Comparison of ENCODE assay signal across 21 cellular contexts in the genomic region with DNA sequence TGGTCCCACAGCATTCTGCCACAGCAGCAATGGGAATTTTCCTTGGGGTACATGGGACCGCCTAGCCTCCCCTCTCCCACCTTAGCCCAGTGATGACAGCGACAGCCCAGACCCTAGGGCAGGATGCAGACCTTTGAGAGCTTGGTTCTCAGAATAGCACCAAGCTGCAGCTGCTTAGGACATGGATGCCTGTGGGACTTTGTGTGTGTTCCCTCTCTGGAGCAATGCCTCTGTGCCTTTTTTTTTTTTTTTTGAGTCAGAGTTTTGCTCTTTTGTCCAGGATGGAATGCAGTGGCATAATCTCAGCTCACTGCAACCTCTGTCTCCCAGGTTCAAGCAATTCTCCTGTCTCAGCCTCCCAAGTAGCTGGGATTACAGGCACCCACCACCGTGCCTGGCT. TPM values are rescaled to one million over a fixed set of nuclear protein-coding genes. Genes with fewer than 3 reads are reported as not detected.
DNase-seq lines count a peak whose midpoint lies in the region; TF ChIP-seq lines count a peak whose summit lies in the region.
"Had no signal": no experiment of that assay in that cellular context is flagged by ENCODE, and none has a peak within 500 bp of the region (broad histone marks: within the 10 kb centered on the region; RNA-seq: fewer than 3 reads in every experiment).

No MANE protein-coding gene starts in this region.

- no peak for TF ChIP-seq CTCF in osteoblast (IDR thresholded peaks at IDR 0.05; ENCODE audit: extremely low read depth, low read depth, low read length)

- H3K9me3 ChIP-seq in adipocyte (ENCODE audit: control insufficient read depth, low read length): peaks cover 12% of the 10 kb centered on the region
- H3K9me3 ChIP-seq in osteoblast (ENCODE audit: low read depth, low read length): no peaks in the 10 kb centered on the region
- peaks cover 0 to 20% (median 9%) of the 10 kb centered on the region in 5 donors for H3K9me3 ChIP-seq in subcutaneous abdominal adipose tissue (ENCODE audit: control insufficient read depth in 5 of 5, low read length in 5 of 5)
- H3K9me3 ChIP-seq: A549, Caco-2 had no signal

- H3K27ac ChIP-seq in osteoblast (ENCODE audit: low read depth, low read length): no peak overlapping the region
- peak overlapping the region; percentile 66 for H3K27ac ChIP-seq in subcutaneous abdominal adipose tissue (ENCODE audit: low read depth, low read length)
- H3K27ac ChIP-seq: 22Rv1; A549; BLaER1 treated with 17β-estradiol and CSF1 and Interleukin-3, amounts not matched to agents 10 nM and 100 nM; C4-2B had no signal

- H3K4me2 ChIP-seq in osteoblast (ENCODE audit: insufficient read depth, low read length): no peak overlapping the region
- H3K4me2 ChIP-seq: A549; BLaER1 treated with 17β-estradiol and CSF1 and Interleukin-3, amounts not matched to agents 10 nM and 100 nM had no signal

- intact Hi-C loops in head of caudate nucleus (cut with DNase I): no loop called here

- no peak overlapping the region for H2AFZ ChIP-seq in osteoblast (ENCODE audit: low read length)

- peaks cover 30% of the 10 kb centered on the region for H3K4me1 ChIP-seq in adipocyte (ENCODE audit: control insufficient read depth, insufficient read depth, low read length)
- H3K4me1 ChIP-seq in osteoblast (ENCODE audit: insufficient read depth, low read length): no peaks in the 10 kb centered on the region
- peaks cover 0 to 33% (median 30%) of the 10 kb centered on the region in 5 donors for H3K4me1 ChIP-seq in subcutaneous abdominal adipose tissue (ENCODE audit: control insufficient read depth in 5 of 5, insufficient read depth in 5 of 5, low read length in 5 of 5)
- H3K4me1 ChIP-seq: A549, Caco-2 had no signal

- H3K36me3 ChIP-seq in adipocyte (ENCODE audit: control insufficient read depth, insufficient read depth, low read length, severe bottlenecking) (no peaks in the 10 kb centered on the region), osteoblast (ENCODE audit: insufficient read depth, low read length) (no peaks in the 10 kb centered on the region), subcutaneous abdominal adipose tissue (ENCODE audit: control insufficient read depth in 5 of 5, insufficient read depth in 5 of 5, low read length in 5 of 5) (no peaks in the 10 kb centered on the region)
- H3K36me3 ChIP-seq: BLaER1 treated with 17β-estradiol and CSF1 and Interleukin-3, amounts not matched to agents 10 nM and 100 nM had no signal

- no peaks in the 10 kb centered on the region for H3K27me3 ChIP-seq in adipocyte (replicated peaks; ENCODE audit: control insufficient read depth, insufficient read depth, low read length)
- H3K27me3 ChIP-seq in osteoblast (ENCODE audit: insufficient read depth, low read length): peaks cover 6% of the 10 kb centered on the region
- no peaks in the 10 kb centered on the region for H3K27me3 ChIP-seq in subcutaneous abdominal adipose tissue (ENCODE audit: control insufficient read depth in 5 of 5, insufficient read depth in 4 of 5, low read length in 5 of 5)
- H3K27me3 ChIP-seq: BLaER1 treated with 17β-estradiol and CSF1 and Interleukin-3, amounts not matched to agents 10 nM and 100 nM had no signal

- H4K20me1 ChIP-seq in osteoblast (ENCODE audit: insufficient read depth, low read length): no peaks in the 10 kb centered on the region
- H4K20me1 ChIP-seq: BLaER1 treated with 17β-estradiol and CSF1 and Interleukin-3, amounts not matched to agents 10 nM and 100 nM had no signal

- no peak for DNase-seq in adipocyte (ENCODE audit: low read depth)
- DNase-seq in fibroblast of gingiva (ENCODE audit: low read depth): peak; percentile 18
- peak; percentile 52 for DNase-seq in osteoblast (ENCODE audit: insufficient read length, low spot score, missing footprints)
- DNase-seq in head of caudate nucleus: no peak
- DNase-seq in DMS53 treated with DMSO at 0.1 percent for 48 hours (lab: John Stamatoyannopoulos, UW; ENCODE audit: unreplicated experiment): no peak
- no peak for DNase-seq in NCI-H2107 treated with DMSO at 0.1 percent for 48 hours (lab: John Stamatoyannopoulos, UW; ENCODE audit: unreplicated experiment)
- DNase-seq: AML-193; Caco-2; Calu3; CD4-positive, alpha-beta T cell; CD8-positive, alpha-beta T cell; DMS79; DND-41; EL; GDM1 had no signal

- peak overlapping the region; percentile 26 for H3K9ac ChIP-seq in adipocyte (ENCODE audit: low read length)
- H3K9ac ChIP-seq in subcutaneous abdominal adipose tissue (ENCODE audit: low read length in 5 of 5): no peak overlapping the region
- H3K9ac ChIP-seq: BLaER1 treated with 17β-estradiol and CSF1 and Interleukin-3, amounts not matched to agents 10 nM and 100 nM had no signal

- H3K79me2 ChIP-seq in osteoblast (ENCODE audit: insufficient read depth, low read length): no peaks in the 10 kb centered on the region

- no peak overlapping the region for H3K4me3 ChIP-seq in adipocyte (ENCODE audit: low read length)
- no peak overlapping the region for H3K4me3 ChIP-seq in osteoblast (ENCODE audit: insufficient read depth, low read length)
- H3K4me3 ChIP-seq in subcutaneous abdominal adipose tissue (ENCODE audit: low read depth in 1 of 5, low read length in 5 of 5): no peak overlapping the region
- H3K4me3 ChIP-seq: A549; BLaER1 treated with 17β-estradiol and CSF1 and Interleukin-3, amounts not matched to agents 10 nM and 100 nM; GM12878 had no signal

RNA-seq across cellular contexts. Expression of a gene that starts 44.2 kb away (rescaled TPM):
- total RNA-seq in osteoblast: 18.3 and 37.6 TPM in 2 replicates

Comparison
In these comparisons a context has a peak if more than half of its experiments do, and no peak if none do; other contexts are left out.
1. DNase-seq: peak in fibroblast of gingiva (single experiment) and osteoblast (single experiment); none in adipocyte (single experiment), head of caudate nucleus (0 of 42), DMS53 treated with DMSO at 0.1 percent for 48 hours (single experiment) and NCI-H2107 treated with DMSO at 0.1 percent for 48 hours (single experiment).